In genomic region chr14:31561155-31561846, GRCh38 we compare ENCODE assay signal across 1 cellular context.
A peak's percentile ranks its signal among the peaks of the same experiment; 100 is the strongest.
TF ChIP-seq lines count a peak whose summit lies in the region.

NUBPL (plus strand) TSS chr14:31561404; CDS start chr14:31561440, 36 bp downstream.

TF ChIP-seq in HEK293, 187 proteins besides CTCF, POLR2A, EP300 and RAD21 (continued from another document and continues in another):
- TF ChIP-seq ZNF518A (tag by site-specific recombination; conservative IDR thresholded peaks at IDR 0.05; ENCODE audit: low read depth) (peak; percentile 63; the same call in 1 of the 2 replicates), SP3 (tag by site-specific recombination; IDR thresholded peaks at IDR 0.05) (0 out of 2 replicates have a peak, but pooled peaks have one; percentile 44), ZNF580 (tag by site-specific recombination; IDR thresholded peaks at IDR 0.05) (no peak), ZIC2 (tag by site-specific recombination; IDR thresholded peaks at IDR 0.05) (peak; percentile 98), ZNF202 (tag by site-specific recombination; IDR thresholded peaks at IDR 0.05; ENCODE audit: borderline replicate concordance) (no peak), PATZ1 (tag by site-specific recombination; IDR thresholded peaks at IDR 0.05) (peak; percentile 94), ZNF26 (tag by site-specific recombination; IDR thresholded peaks at IDR 0.05) (no peak), ZBTB48 (tag by site-specific recombination; IDR thresholded peaks at IDR 0.05) (peak; percentile 59; the same call in 1 of the 2 replicates), ZNF692 (tag by site-specific recombination; IDR thresholded peaks at IDR 0.05) (peak; percentile 85), ZNF596 (tag by site-specific recombination; IDR thresholded peaks at IDR 0.05) (no peak), OVOL3 (tag by site-specific recombination; IDR thresholded peaks at IDR 0.05) (no peak), SCRT1 (tag by site-specific recombination; IDR thresholded peaks at IDR 0.05; ENCODE audit: borderline replicate concordance) (no peak), ZNF449 (tag by site-specific recombination; IDR thresholded peaks at IDR 0.05) (peak; percentile 53), GLI4 (tag by site-specific recombination; IDR thresholded peaks at IDR 0.05) (0 out of 2 replicates have a peak, but pooled peaks have one; percentile 33), YY1 (tag by site-specific recombination; IDR thresholded peaks at IDR 0.05) (0 out of 2 replicates have a peak, but pooled peaks have one; percentile 65), ZBTB8A (tag by site-specific recombination; IDR thresholded peaks at IDR 0.05) (peak; percentile 75), PRDM10 (tag by site-specific recombination; IDR thresholded peaks at IDR 0.05) (peak; percentile 79), ZNF747 (tag by site-specific recombination; IDR thresholded peaks at IDR 0.05) (no peak), ZXDB (tag by site-specific recombination; IDR thresholded peaks at IDR 0.05) (peak; percentile 93), ZNF24 (tag by site-specific recombination; IDR thresholded peaks at IDR 0.05) (peak; percentile 63; the same call in 1 of the 2 replicates), ZBTB11 (tag by site-specific recombination; conservative IDR thresholded peaks at IDR 0.05; ENCODE audit: low read depth) (no peak), GLIS1 (tag by site-specific recombination; IDR thresholded peaks at IDR 0.05) (peak; percentile 68), ZNF561 (tag by site-specific recombination; IDR thresholded peaks at IDR 0.05; ENCODE audit: borderline replicate concordance) (peak; percentile 80; the same call in 1 of the 2 replicates), ZNF394 (tag by site-specific recombination; IDR thresholded peaks at IDR 0.05; ENCODE audit: borderline replicate concordance) (peak; percentile 41; the same call in 1 of the 2 replicates), PRDM4 (tag by site-specific recombination; IDR thresholded peaks at IDR 0.05) (0 out of 2 replicates have a peak, but pooled peaks have one; percentile 3), ZBTB6 (tag by site-specific recombination; IDR thresholded peaks at IDR 0.05) (no peak), ZNF664 (tag by site-specific recombination; IDR thresholded peaks at IDR 0.05) (no peak), GLIS2 (tag by site-specific recombination; IDR thresholded peaks at IDR 0.05) (peak; percentile 82), KLF16 (tag by site-specific recombination; IDR thresholded peaks at IDR 0.05) (peak; percentile 84), ZNF623 (tag by site-specific recombination; IDR thresholded peaks at IDR 0.05) (peak; percentile 26; the same call in 1 of the 2 replicates)
